In the genomic region with DNA sequence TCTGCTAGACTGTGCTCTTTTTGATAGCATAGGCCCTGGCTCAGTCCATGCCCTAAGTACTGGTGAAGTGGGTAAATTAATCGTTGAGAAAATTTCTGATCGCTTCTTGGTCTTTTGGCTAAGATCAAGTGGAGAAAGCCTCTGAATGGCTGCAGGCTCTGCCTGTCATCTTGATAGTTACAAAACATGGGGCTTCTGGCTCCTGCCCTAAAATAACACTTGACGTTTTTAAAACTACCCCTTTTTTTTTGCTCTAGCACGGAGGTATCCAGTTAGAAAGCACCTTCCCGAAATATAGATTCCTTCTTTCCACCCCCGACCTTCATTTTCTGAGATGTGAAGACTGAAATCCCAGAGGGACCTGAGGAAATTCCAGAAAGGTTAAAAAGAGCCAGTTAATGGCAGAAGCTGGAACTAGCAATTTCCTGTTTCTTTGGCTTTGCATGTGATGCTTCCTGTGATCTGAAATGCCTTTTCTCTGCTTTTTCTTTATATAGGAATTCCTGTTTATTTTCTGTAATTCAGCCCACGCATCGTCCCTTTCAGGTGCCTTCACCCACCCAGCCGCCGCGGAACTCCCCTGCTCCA, we compare ENCODE assay signal across 10 cellular contexts. TPM values are rescaled to one million over a fixed set of nuclear protein-coding genes. Genes with fewer than 3 reads are reported as not detected.
A peak's percentile ranks its signal among the peaks of the same experiment; 100 is the strongest.
DNase-seq lines count a peak whose midpoint lies in the region; ATAC-seq and TF ChIP-seq lines count a peak whose summit lies in the region.
"Had no signal": no experiment of that assay in that cellular context is flagged by ENCODE, and none has a peak within 500 bp of the region (broad histone marks: within the 10 kb centered on the region; RNA-seq: fewer than 3 reads in every experiment).

No MANE protein-coding gene starts in this region.

- CTCF ChIA-PET in AG04450 (lab: Charles Lee), result no interaction called here

- POLR2A ChIA-PET in AG04450 (lab: Yijun Ruan, JAX), result no interaction called here
- POLR2A ChIA-PET in naive thymus-derived CD8-positive, alpha-beta T cell (lab: Charles Lee), result no interaction called here

- H2AFZ ChIP-seq in DND-41 (ENCODE audit: low read depth, low read length), result no peak overlapping the region

- DNase-seq in AG04450 (ENCODE audit: low read depth, low spot score), result no peak
- no peak for DNase-seq in DND-41
- no peak for DNase-seq in effector memory CD8-positive, alpha-beta T cell
- DNase-seq in naive thymus-derived CD8-positive, alpha-beta T cell, result no peak
- DNase-seq in NCI-H1694 treated with DMSO at 0.1 percent for 48 hours (lab: John Stamatoyannopoulos, UW), result no peak
- DNase-seq in NCI-H1092 (lab: John Stamatoyannopoulos, UW), result no peak
- DNase-seq in amygdala (lab: John Stamatoyannopoulos, UW), result no peak
- DNase-seq: amniotic stem cell, C1 segment of cervical spinal cord had no signal

- peak overlapping the region; percentile 54 for H3K4me2 ChIP-seq in DND-41 (ENCODE audit: insufficient read depth, low read length)

- no peak overlapping the region for H3K4me3 ChIP-seq in AG04450 (ENCODE audit: low read depth, low read length)
- H3K4me3 ChIP-seq in DND-41 (ENCODE audit: low read depth in 1 of 2, low read length in 2 of 2), result peak overlapping the region in 1 of 2 experiments; percentile 52; a peak in 2 of 4 replicates

- H3K4me3 Mint-ChIP-seq in effector memory CD8-positive, alpha-beta T cell, result peak overlapping the region; percentile 58 to 86
- peak overlapping the region in 8 of 10 donors; percentile 24 to 74 (median 38) for H3K4me3 Mint-ChIP-seq in naive thymus-derived CD8-positive, alpha-beta T cell

- no peaks in the 10 kb centered on the region for H3K36me3 Mint-ChIP-seq in effector memory CD8-positive, alpha-beta T cell (ENCODE audit: insufficient read depth)
- no peaks in the 10 kb centered on the region for H3K36me3 Mint-ChIP-seq in naive thymus-derived CD8-positive, alpha-beta T cell

- H3K9me3 ChIP-seq in AG04450 (ENCODE audit: control insufficient read depth, insufficient read depth, low read length) (peaks cover 3% of the 10 kb centered on the region; the same call in 1 of the 2 replicates), DND-41 (ENCODE audit: insufficient read depth, low read length, severe bottlenecking) (no peaks in the 10 kb centered on the region)

- H3K27me3 ChIP-seq in AG04450 (ENCODE audit: control insufficient read depth, insufficient read depth, low read length) (peaks cover 55% of the 10 kb centered on the region), DND-41 (ENCODE audit: insufficient read depth, low read length, poor library complexity) (no peaks in the 10 kb centered on the region)

- ATAC-seq in DND-41 (ENCODE audit: insufficient read depth, low read depth) (no peak), HG02642 (IDR thresholded peaks at IDR 0.05; ENCODE audit: poor library complexity, unreplicated experiment) (no peak)
- no peak for ATAC-seq in effector memory CD8-positive, alpha-beta T cell (replicated peaks)
- no peak for ATAC-seq in naive thymus-derived CD8-positive, alpha-beta T cell

- peaks cover 6% of the 10 kb centered on the region; the same call in 1 of the 2 replicates for H3K36me3 ChIP-seq in DND-41 (ENCODE audit: insufficient read depth, low read length)

- H3K9ac ChIP-seq in DND-41 (ENCODE audit: low read depth, low read length), result peak overlapping the region; percentile 64

- peaks cover 48 to 58% of the 10 kb centered on the region in 2 donors for H3K27me3 Mint-ChIP-seq in effector memory CD8-positive, alpha-beta T cell
- peaks cover 30 to 71% (median 56%) of the 10 kb centered on the region in 5 donors for H3K27me3 Mint-ChIP-seq in naive thymus-derived CD8-positive, alpha-beta T cell

- peaks cover 25% of the 10 kb centered on the region for H3K4me1 ChIP-seq in DND-41 (ENCODE audit: insufficient read depth, low read length)

- H4K20me1 ChIP-seq in DND-41 (ENCODE audit: insufficient read depth, low read length), result no peaks in the 10 kb centered on the region

- H3K9me3 Mint-ChIP-seq in effector memory CD8-positive, alpha-beta T cell, result no peaks in the 10 kb centered on the region
- no peaks in the 10 kb centered on the region for H3K9me3 Mint-ChIP-seq in naive thymus-derived CD8-positive, alpha-beta T cell

- H3K27ac ChIP-seq in AG04450 (ENCODE audit: low read depth, low read length), result peak overlapping the region; percentile 23
- peak overlapping the region; percentile 89 for H3K27ac ChIP-seq in DND-41 (ENCODE audit: low read length)

- no peak overlapping the region for H3K27ac Mint-ChIP-seq in effector memory CD8-positive, alpha-beta T cell
- H3K27ac Mint-ChIP-seq in naive thymus-derived CD8-positive, alpha-beta T cell, result peak overlapping the region in 1 of 10 donors; percentile 24

- H3K4me1 Mint-ChIP-seq in effector memory CD8-positive, alpha-beta T cell (ENCODE audit: low read depth in 2 of 2), result peaks cover 7% of the 10 kb centered on the region in 2 donors
- H3K4me1 Mint-ChIP-seq in naive thymus-derived CD8-positive, alpha-beta T cell, result peaks cover 2 to 17% (median 17%) of the 10 kb centered on the region in 4 donors

- peaks cover 31% of the 10 kb centered on the region for H3K79me2 ChIP-seq in DND-41 (ENCODE audit: insufficient read depth, low read length)

- TF ChIP-seq CTCF in AG04450 (IDR thresholded peaks at IDR 0.05; ENCODE audit: low read depth, low read length) (no peak), DND-41 (IDR thresholded peaks at IDR 0.05; ENCODE audit: borderline replicate concordance, extremely low read depth, low read length, poor library complexity, severe bottlenecking) (no peak)

RNA-seq across cellular contexts. Expression of a gene that starts 0.8 kb away (rescaled TPM):
- polyA plus RNA-seq in AG04450 (2011; rRNA removed), result not detected in 2 replicates
- polyA minus RNA-seq in AG04450 (2011; rRNA and poly(A)+ RNA removed), result not detected in 2 replicates
- not detected for total RNA-seq in naive thymus-derived CD8-positive, alpha-beta T cell
- polyA plus RNA-seq in naive thymus-derived CD8-positive, alpha-beta T cell, result not detected
